In genomic region chr1:154534263-154534844, GRCh38 we compare ENCODE assay signal across 9 cellular contexts. TPM values are rescaled to one million over a fixed set of nuclear protein-coding genes. Genes with fewer than 3 reads are reported as not detected.
DNase-seq lines count a peak whose midpoint lies in the region; ATAC-seq and TF ChIP-seq lines count a peak whose summit lies in the region.
"Had no signal": no experiment of that assay in that cellular context is flagged by ENCODE, and none has a peak within 500 bp of the region (broad histone marks: within the 10 kb centered on the region; RNA-seq: fewer than 3 reads in every experiment).

No MANE protein-coding gene starts in this region.

- ATAC-seq in GM21529 (IDR thresholded peaks at IDR 0.05; ENCODE audit: unreplicated experiment) = no peak

- H3K9me3 Mint-ChIP-seq in type B pancreatic cell = no peaks in the 10 kb centered on the region

- DNase-seq in activated naive CD4-positive, alpha-beta T cell treated with Interleukin-2 at 50 U/mL for 16 hours = peak; percentile 19
- no peak for DNase-seq in activated naive CD4-positive, alpha-beta T cell treated with anti-CD3 and anti-CD28 coated beads, Interleukin-2, amount 50 U/mL, for 16 hours
- DNase-seq in NCI-H526 treated with DMSO at 0.1 percent for 48 hours (lab: John Stamatoyannopoulos, UW) (peak; percentile 84), epithelial cell of esophagus (ENCODE audit: low read depth) (peak; percentile 75), type B pancreatic cell (ENCODE audit: extremely low spot score, unreplicated experiment) (no peak), AML-193 (lab: John Stamatoyannopoulos, UW) (no peak)
- DNase-seq in activated CD4-positive, alpha-beta T cell treated with anti-CD3 and anti-CD28 coated beads for 4 hours = no peak
- DNase-seq: activated CD4-positive, alpha-beta T cell treated with anti-CD3 and anti-CD28 coated beads for 48 hours had no signal

- no peak overlapping the region for H3K4me3 Mint-ChIP-seq in type B pancreatic cell

- H3K27me3 Mint-ChIP-seq in type B pancreatic cell = peaks cover 27% of the 10 kb centered on the region

- H3K4me3 ChIP-seq in epithelial cell of esophagus (ENCODE audit: low read length) = no peak overlapping the region

- H3K4me1 Mint-ChIP-seq in type B pancreatic cell (ENCODE audit: unreplicated experiment) = peaks cover 4% of the 10 kb centered on the region

- TF ChIP-seq CTCF in epithelial cell of esophagus (IDR thresholded peaks at IDR 0.05; ENCODE audit: insufficient read depth, low read depth, low read length, missing control alignments) (peak; percentile 81), type B pancreatic cell (conservative IDR thresholded peaks at IDR 0.05) (peak; percentile 67)

- H3K36me3 Mint-ChIP-seq in type B pancreatic cell = no peaks in the 10 kb centered on the region

- no peak overlapping the region for H3K27ac Mint-ChIP-seq in type B pancreatic cell

RNA-seq across cellular contexts. Expression of gene UBE2Q1, which starts 24.1 kb away (rescaled TPM):
- 69.1 and 73.9 TPM in 2 replicates for total RNA-seq in type B pancreatic cell (ENCODE audit: low replicate concordance)

RNA-seq across cellular contexts. Expression of gene SHE, which starts 32.1 kb away (rescaled TPM):
- total RNA-seq in type B pancreatic cell (ENCODE audit: low replicate concordance) = 0.17 and 0.27 TPM in 2 replicates

RNA-seq across cellular contexts. Expression of gene TDRD10, which starts 32.3 kb away (rescaled TPM):
- total RNA-seq in type B pancreatic cell (ENCODE audit: low replicate concordance) = not detected in 2 replicates

RNA-seq across cellular contexts. Expression of gene CHRNB2, which starts 33.2 kb away (rescaled TPM):
- 4.2 and 4.6 TPM in 2 replicates for total RNA-seq in type B pancreatic cell (ENCODE audit: low replicate concordance)

Comparison
In these comparisons a context has a peak if more than half of its experiments do, and no peak if none do; other contexts are left out.
1. DNase-seq: peak in activated naive CD4-positive, alpha-beta T cell treated with Interleukin-2 at 50 U/mL for 16 hours (single experiment), NCI-H526 treated with DMSO at 0.1 percent for 48 hours (single experiment) and epithelial cell of esophagus (single experiment); none in activated naive CD4-positive, alpha-beta T cell treated with anti-CD3 and anti-CD28 coated beads, Interleukin-2, amount 50 U/mL, for 16 hours (single experiment), type B pancreatic cell (single experiment), activated CD4-positive, alpha-beta T cell treated with anti-CD3 and anti-CD28 coated beads for 4 hours (0 of 2) and AML-193 (0 of 2).